Comparison of ENCODE assay signal across 9 cellular contexts in the genomic region with DNA sequence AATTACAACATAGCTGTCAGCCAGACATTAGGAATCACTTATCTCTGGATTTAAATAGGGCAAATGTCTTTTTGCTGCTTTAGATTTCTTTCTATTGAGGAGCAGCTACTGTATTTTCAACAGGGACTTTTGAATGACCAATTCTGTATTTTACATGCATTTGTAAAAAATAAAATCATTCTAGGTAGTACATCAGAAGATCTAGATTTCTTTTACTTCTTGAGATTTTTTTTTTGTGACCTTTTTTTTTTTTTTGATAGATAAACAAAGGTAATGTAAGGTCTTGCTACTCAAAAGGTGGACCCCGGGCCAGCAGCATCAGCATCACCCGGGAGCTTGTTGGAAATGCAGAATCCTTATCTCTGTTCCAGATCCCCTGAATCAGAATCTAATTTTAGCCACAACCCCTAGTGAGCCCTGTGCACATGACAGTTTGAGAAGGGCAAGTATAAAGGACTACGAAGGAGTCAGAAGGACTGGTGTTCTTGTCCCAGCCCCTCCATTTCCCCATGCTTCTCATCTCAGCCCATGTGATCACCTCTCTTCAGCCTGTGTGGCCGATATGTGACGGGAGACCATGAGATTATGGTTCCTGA. TPM values are rescaled to one million over a fixed set of nuclear protein-coding genes. Genes with fewer than 3 reads are reported as not detected.
A peak's percentile ranks its signal among the peaks of the same experiment; 100 is the strongest.
DNase-seq lines count a peak whose midpoint lies in the region; ATAC-seq and TF ChIP-seq lines count a peak whose summit lies in the region.
"Had no signal": no experiment of that assay in that cellular context is flagged by ENCODE, and none has a peak within 500 bp of the region (broad histone marks: within the 10 kb centered on the region; RNA-seq: fewer than 3 reads in every experiment).

No MANE protein-coding gene starts in this region.

- TF ChIP-seq POLR2A in upper lobe of left lung (IDR thresholded peaks at IDR 0.05) = no peak

- no peak overlapping the region for H3K9ac ChIP-seq in smooth muscle cell (ENCODE audit: low read depth)

- intact Hi-C loops in activated naive CD4-positive, alpha-beta T cell treated with anti-CD3 and anti-CD28 coated beads for 36 hours (cut with micrococcal nuclease) = loop anchor here (1.0 to 10.0 kb wide), 8 partner anchors 87 to 1101 kb away; partner anchors contain the start of genes RASGRF2 and ZCCHC9

- peaks cover 13% of the 10 kb centered on the region for H3K4me1 Mint-ChIP-seq in T-helper 17 cell
- peaks cover 7% of the 10 kb centered on the region for H3K4me1 Mint-ChIP-seq in glutamatergic neuron (ENCODE audit: low read depth, unreplicated experiment)
- H3K4me1 Mint-ChIP-seq in activated naive CD4-positive, alpha-beta T cell treated with anti-CD3 and anti-CD28 coated beads for 36 hours (ENCODE audit: low read depth) = peaks cover 8% of the 10 kb centered on the region

- H3K4me1 ChIP-seq in smooth muscle cell (ENCODE audit: low read depth) (peaks cover 3% of the 10 kb centered on the region), upper lobe of left lung (peaks cover 6 to 8% (median 7%) of the 10 kb centered on the region in 4 donors)

- H2AFZ ChIP-seq in smooth muscle cell (ENCODE audit: low read depth) = no peak overlapping the region

- no peaks in the 10 kb centered on the region for H4K20me1 ChIP-seq in smooth muscle cell (ENCODE audit: low read depth)

- WGBS in smooth muscle cell (ENCODE audit: low lambda C conversion rate) = 79% methylated on average over 5 of the region's 5 CpGs
- 78 to 86% methylated on average over 5 of the region's 5 CpGs for WGBS in upper lobe of left lung, 2 donors

- peak overlapping the region; percentile 53 for H3K4me3 Mint-ChIP-seq in T-helper 17 cell
- no peak overlapping the region for H3K4me3 Mint-ChIP-seq in glutamatergic neuron (ENCODE audit: unreplicated experiment)
- H3K4me3 Mint-ChIP-seq in activated naive CD4-positive, alpha-beta T cell treated with anti-CD3 and anti-CD28 coated beads for 36 hours = no peak overlapping the region

- TF ChIP-seq EP300 in upper lobe of left lung (IDR thresholded peaks at IDR 0.05) = no peak

- H3K79me2 ChIP-seq in smooth muscle cell (ENCODE audit: low read depth) = no peaks in the 10 kb centered on the region

- no peak overlapping the region for H3K27ac ChIP-seq in smooth muscle cell (ENCODE audit: low read depth)
- H3K27ac ChIP-seq in upper lobe of left lung = no peak overlapping the region
- H3K27ac ChIP-seq: sigmoid colon had no signal

- no peak for ATAC-seq in T-helper 17 cell
- ATAC-seq in upper lobe of left lung (ENCODE audit: low FRiP score in 2 of 2) = no peak

- H3K27ac Mint-ChIP-seq in T-helper 17 cell (peak overlapping the region; percentile 84), glutamatergic neuron (ENCODE audit: unreplicated experiment) (no peak overlapping the region)
- H3K27ac Mint-ChIP-seq in activated naive CD4-positive, alpha-beta T cell treated with anti-CD3 and anti-CD28 coated beads for 36 hours = no peak overlapping the region

- CTCF ChIA-PET in activated naive CD4-positive, alpha-beta T cell treated with anti-CD3 and anti-CD28 coated beads for 36 hours (lab: Charles Lee) = interaction anchor here (0.6 to 1.8 kb wide), 19 partner anchors 9 to 888 kb away, joined by 3 to 9 read pairs (median 3); no protein-coding TSS in a partner anchor

- no peaks in the 10 kb centered on the region for H3F3A ChIP-seq in smooth muscle cell (ENCODE audit: low read depth)

- TF ChIP-seq CTCF in glutamatergic neuron (IDR thresholded peaks at IDR 0.05; ENCODE audit: partially characterized antibody, unreplicated experiment) (peak; percentile 29), smooth muscle cell (IDR thresholded peaks at IDR 0.05; ENCODE audit: borderline replicate concordance, insufficient read depth, poor library complexity, severe bottlenecking) (no peak), upper lobe of left lung (IDR thresholded peaks at IDR 0.05) (peak in 1 of 6 experiments; percentile 15)

- peak; percentile 10 for DNase-seq in NCI-H146 (lab: John Stamatoyannopoulos, UW)
- no peak for DNase-seq in NCI-H146 treated with DMSO at 0.1 percent for 48 hours (lab: John Stamatoyannopoulos, UW; ENCODE audit: unreplicated experiment)
- DNase-seq in T-helper 17 cell = no peak
- no peak for DNase-seq in glutamatergic neuron
- DNase-seq in smooth muscle cell (lab: John Stamatoyannopoulos, UW; ENCODE audit: unreplicated experiment) = no peak
- DNase-seq in upper lobe of left lung = no peak
- DNase-seq in activated CD4-positive, alpha-beta T cell treated with anti-CD3 and anti-CD28 coated beads, Interleukin-2, amount 50 U/mL, for 4 hours = no peak
- no peak for DNase-seq in activated naive CD4-positive, alpha-beta T cell treated with anti-CD3 and anti-CD28 coated beads for 36 hours

- H3K9me3 ChIP-seq in T-helper 17 cell (ENCODE audit: control insufficient read depth, low read length, poor library complexity, severe bottlenecking) = no peaks in the 10 kb centered on the region
- no peaks in the 10 kb centered on the region for H3K9me3 ChIP-seq in smooth muscle cell (replicated peaks; ENCODE audit: low read depth)
- H3K9me3 ChIP-seq in upper lobe of left lung = no peaks in the 10 kb centered on the region
- H3K9me3 ChIP-seq: sigmoid colon had no signal

- H3K27me3 ChIP-seq in smooth muscle cell (ENCODE audit: low read depth) = no peaks in the 10 kb centered on the region
- no peaks in the 10 kb centered on the region for H3K27me3 ChIP-seq in upper lobe of left lung
- H3K27me3 ChIP-seq: sigmoid colon had no signal

- H3K36me3 ChIP-seq in smooth muscle cell (ENCODE audit: low read depth) = no peaks in the 10 kb centered on the region
- no peaks in the 10 kb centered on the region for H3K36me3 ChIP-seq in upper lobe of left lung
- H3K36me3 ChIP-seq: sigmoid colon had no signal

- H3K4me2 ChIP-seq in smooth muscle cell = peak overlapping the region; percentile 68

- H3K4me3 ChIP-seq in smooth muscle cell = no peak overlapping the region
- H3K4me3 ChIP-seq in upper lobe of left lung = no peak overlapping the region
- H3K4me3 ChIP-seq: sigmoid colon had no signal

- H3K27me3 Mint-ChIP-seq in T-helper 17 cell = no peaks in the 10 kb centered on the region
- H3K27me3 Mint-ChIP-seq in glutamatergic neuron (ENCODE audit: unreplicated experiment) = no peaks in the 10 kb centered on the region
- H3K27me3 Mint-ChIP-seq in activated naive CD4-positive, alpha-beta T cell treated with anti-CD3 and anti-CD28 coated beads for 36 hours (ENCODE audit: low read depth) = no peaks in the 10 kb centered on the region

- H3K9me3 Mint-ChIP-seq in glutamatergic neuron (ENCODE audit: unreplicated experiment) = no peaks in the 10 kb centered on the region
- H3K9me3 Mint-ChIP-seq in activated naive CD4-positive, alpha-beta T cell treated with anti-CD3 and anti-CD28 coated beads for 36 hours = no peaks in the 10 kb centered on the region

- no peaks in the 10 kb centered on the region for H3K36me3 Mint-ChIP-seq in T-helper 17 cell (ENCODE audit: low read depth)
- no peaks in the 10 kb centered on the region for H3K36me3 Mint-ChIP-seq in glutamatergic neuron (ENCODE audit: unreplicated experiment)
- H3K36me3 Mint-ChIP-seq in activated naive CD4-positive, alpha-beta T cell treated with anti-CD3 and anti-CD28 coated beads for 36 hours (ENCODE audit: low read depth) = no peaks in the 10 kb centered on the region

RNA-seq across cellular contexts. Expression of gene CKMT2, which starts 37.7 kb away (rescaled TPM):
- not detected for total RNA-seq in T-helper 17 cell
- 0.81 TPM for total RNA-seq in glutamatergic neuron (ENCODE audit: unreplicated experiment)
- 0.49 and 1.5 TPM in 2 replicates for total RNA-seq in smooth muscle cell
- 2.0 TPM in 1 of 2 replicates, not detected in the other for polyA plus RNA-seq in smooth muscle cell
- total RNA-seq in upper lobe of left lung = 1 to 10 TPM in 3 of 6 donors, not detected in 3; 2.1 to 2.7 (median 2.3) TPM
- not detected for total RNA-seq in activated naive CD4-positive, alpha-beta T cell treated with anti-CD3 and anti-CD28 coated beads for 36 hours
